In genomic region chr17:29433551-29433950, GRCh38 we compare ENCODE assay signal across 1 cellular context.
TF ChIP-seq lines count a peak whose summit lies in the region.

No MANE protein-coding gene starts in this region.

TF ChIP-seq in GM23338, 12 proteins besides CTCF, POLR2A, EP300 and RAD21 (continued from another document):
- no peak for TF ChIP-seq ZNF462 (CRISPR knock-in tag; IDR thresholded peaks at IDR 0.05)
- TF ChIP-seq ZNF331 (CRISPR knock-in tag; IDR thresholded peaks at IDR 0.05; ENCODE audit: low read depth): no peak
- TF ChIP-seq JUNB (IDR thresholded peaks at IDR 0.05; ENCODE audit: unreplicated experiment): no peak
- no peak for TF ChIP-seq ZNF114 (CRISPR knock-in tag; IDR thresholded peaks at IDR 0.05)
- TF ChIP-seq REST (IDR thresholded peaks at IDR 0.05; ENCODE audit: unreplicated experiment): no peak
- TF ChIP-seq ETS1 (IDR thresholded peaks at IDR 0.05): no peak
- TF ChIP-seq STAT1 (IDR thresholded peaks at IDR 0.05; ENCODE audit: unreplicated experiment): no peak
- TF ChIP-seq EZH2 (IDR thresholded peaks at IDR 0.05; ENCODE audit: low read depth, unreplicated experiment): no peak
